ENCODE assay signal across 21 cellular contexts in the genomic region with DNA sequence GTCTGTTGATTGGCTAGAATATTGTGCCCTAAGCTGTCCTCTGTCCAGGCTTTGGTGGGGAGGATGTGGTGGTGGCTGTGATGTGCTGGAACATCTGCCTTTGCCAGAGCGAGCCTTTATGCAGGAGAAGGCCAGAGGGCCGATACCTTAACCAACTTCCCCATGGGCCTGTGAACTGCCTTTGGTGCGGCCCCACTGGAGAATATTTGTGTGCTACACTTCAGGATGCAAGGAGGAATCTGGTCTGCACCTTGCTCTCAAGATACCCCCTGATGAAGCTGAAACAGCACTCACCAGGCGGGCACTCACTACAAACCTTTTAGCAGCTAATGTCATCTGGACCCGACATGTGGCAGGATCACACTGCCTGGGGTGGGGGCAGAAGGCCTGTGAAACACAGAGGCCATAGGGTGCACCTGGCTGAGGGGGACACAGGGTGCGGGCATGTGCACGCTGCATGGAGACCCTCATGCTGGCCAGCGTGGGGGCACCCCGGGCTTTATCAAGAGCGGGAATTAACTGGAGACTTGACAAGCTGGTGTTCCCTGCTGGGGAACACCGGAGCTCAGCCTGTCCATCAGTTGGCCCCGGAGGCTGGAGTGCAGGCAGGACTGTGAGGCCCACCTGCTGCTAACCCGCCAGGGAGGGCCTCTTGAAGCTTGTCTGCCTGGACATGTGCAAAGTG. TPM values are rescaled to one million over a fixed set of nuclear protein-coding genes. Genes with fewer than 3 reads are reported as not detected.
DNase-seq lines count a peak whose midpoint lies in the region.
"Had no signal": no experiment of that assay in that cellular context is flagged by ENCODE, and none has a peak within 500 bp of the region (broad histone marks: within the 10 kb centered on the region; RNA-seq: fewer than 3 reads in every experiment).

No MANE protein-coding gene starts in this region.

- peak; percentile 4 for DNase-seq in AG20443 (ENCODE audit: low spot score)
- peak; percentile 2 for DNase-seq in COLO668 (lab: John Stamatoyannopoulos, UW; ENCODE audit: unreplicated experiment)
- DNase-seq in NCI-H510A (lab: John Stamatoyannopoulos, UW), result peak; percentile 25
- peak; percentile 64 for DNase-seq in mesenteric fat pad (ENCODE audit: low spot score)
- DNase-seq in RKO (ENCODE audit: low spot score), result no peak
- no peak for DNase-seq in putamen (ENCODE audit: low spot score)
- no peak for DNase-seq in anterior cingulate cortex (lab: John Stamatoyannopoulos, UW)
- DNase-seq: activated CD4-positive, alpha-beta T cell treated with anti-CD3 and anti-CD28 coated beads for 1 hour; activated naive CD8-positive, alpha-beta T cell treated with anti-CD3 and anti-CD28 coated beads, Interleukin-2, amount 10 ng/mL, durations not matched to agents 7 days and 5 days; body of pancreas; glutamatergic neuron; Kasumi-1; NCI-H1048; NCI-H2227 treated with DMSO at 0.1 percent for 48 hours; RPMI8226; small intestine; stimulated activated CD4-positive, alpha-beta T cell treated with anti-CD3 and anti-CD28 coated beads, Interleukin-2, amount 100 ng/mL, for 48 hours; stimulated activated naive CD4-positive, alpha-beta T cell treated with Interleukin-2 at 50 U/mL for 16 hours had no signal

RNA-seq across cellular contexts. Expression of a gene that starts 16.4 kb away (rescaled TPM):
- not detected for total RNA-seq in mesenteric fat pad
- total RNA-seq: activated naive CD8-positive, alpha-beta T cell treated with anti-CD3 and anti-CD28 coated beads, Interleukin-2, amount 10 ng/mL, durations not matched to agents 7 days and 5 days; activated T-helper 1 cell treated with anti-CD3 and anti-CD28 coated beads, Interleukin-12 subunit alpha, Interleukin-12 subunit beta, Interleukin-2, Interleukin-4 antibody, amounts not matched to agents 30 ng/mL and 10 ng/mL and 1 ng/mL, durations not matched to agents 14 hours and 24 hours and 36 hours; body of pancreas; prostate gland; tibial nerve had no signal

Comparison
In these comparisons a context has a peak if more than half of its experiments do, and no peak if none do; other contexts are left out.
1. DNase-seq: peak in AG20443 (single experiment), COLO668 (single experiment), NCI-H510A (single experiment) and mesenteric fat pad (single experiment); none in RKO (single experiment), putamen (single experiment) and anterior cingulate cortex (0 of 58).